Comparison of ENCODE assay signal across 8 cellular contexts in the genomic region with DNA sequence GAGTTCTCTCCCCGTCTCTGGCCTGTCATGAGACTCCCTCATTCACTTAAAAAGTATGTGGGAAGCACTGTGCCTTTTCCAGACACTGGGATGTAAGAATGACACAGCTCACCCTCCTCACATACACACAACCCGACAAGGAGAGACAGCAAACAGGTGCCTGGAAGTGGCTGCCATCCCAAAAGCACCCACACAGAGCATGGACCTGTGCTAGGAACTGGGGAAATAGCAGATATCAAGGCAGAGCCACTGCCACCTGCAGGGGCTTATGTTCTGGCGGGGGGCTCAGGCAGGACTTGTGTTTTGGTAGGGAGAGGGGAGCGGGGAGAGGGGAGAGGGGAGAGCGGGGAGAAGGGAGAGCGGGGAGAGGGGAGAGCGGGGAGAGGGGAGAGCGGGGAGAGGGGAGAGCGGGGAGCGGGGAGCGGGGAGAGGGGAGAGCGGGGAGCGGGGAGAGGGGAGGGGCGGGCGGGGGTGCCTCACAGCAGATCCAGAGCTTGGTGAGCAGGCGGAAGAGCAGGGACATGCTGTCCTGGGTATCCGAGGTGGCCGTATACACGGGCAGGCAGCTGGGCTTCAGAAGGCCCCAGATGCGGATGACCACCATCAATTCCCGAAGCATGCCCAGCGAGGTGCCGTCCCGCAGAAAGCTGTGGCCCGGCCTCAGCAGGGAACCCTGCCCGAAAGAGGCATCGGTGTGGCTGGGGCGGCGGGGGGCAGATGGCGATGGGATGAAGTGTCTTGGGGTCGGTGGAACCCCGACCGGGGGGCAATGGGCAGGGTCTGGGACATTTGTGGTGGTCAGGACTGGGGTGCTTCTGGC. TPM values are rescaled to one million over a fixed set of nuclear protein-coding genes. Genes with fewer than 3 reads are reported as not detected.
DNase-seq lines count a peak whose midpoint lies in the region; ATAC-seq and TF ChIP-seq lines count a peak whose summit lies in the region.

No MANE protein-coding gene starts in this region.

- peak; percentile 23 for DNase-seq in stimulated activated naive CD8-positive, alpha-beta T cell treated with anti-CD3 and anti-CD28 coated beads, Interleukin-15, Interleukin-2, amounts not matched to agents 100 U/mL and 50 U/mL, for 24 hours
- no peak for DNase-seq in stimulated activated naive CD8-positive, alpha-beta T cell treated with anti-CD3 and anti-CD28 coated beads, Interleukin-15, amount 100 ng/mL, for 72 hours
- no peak for DNase-seq in activated CD8-positive, alpha-beta T cell treated with anti-CD3 and anti-CD28 coated beads for 36 hours
- DNase-seq in left kidney (ENCODE audit: low read depth, low spot score) (peak; percentile 40), HK-2 (ENCODE audit: unreplicated experiment) (no peak), HT-29 (ENCODE audit: low spot score) (no peak)

- no peaks in the 10 kb centered on the region for H3K27me3 Mint-ChIP-seq in stimulated activated naive CD8-positive, alpha-beta T cell treated with anti-CD3 and anti-CD28 coated beads, Interleukin-15, amount 100 ng/mL, for 72 hours
- H3K27me3 Mint-ChIP-seq in activated CD8-positive, alpha-beta T cell treated with anti-CD3 and anti-CD28 coated beads for 36 hours, result no peaks in the 10 kb centered on the region

- intact Hi-C loops in activated CD8-positive, alpha-beta T cell treated with anti-CD3 and anti-CD28 coated beads for 36 hours (cut with micrococcal nuclease), result no loop called here

- TF ChIP-seq CTCF in activated CD8-positive, alpha-beta T cell treated with anti-CD3 and anti-CD28 coated beads for 36 hours (IDR thresholded peaks at IDR 0.05), result no peak

- H3K9me3 Mint-ChIP-seq in stimulated activated naive CD8-positive, alpha-beta T cell treated with anti-CD3 and anti-CD28 coated beads, Interleukin-15, amount 100 ng/mL, for 72 hours, result no peaks in the 10 kb centered on the region
- peaks cover 2% of the 10 kb centered on the region for H3K9me3 Mint-ChIP-seq in activated CD8-positive, alpha-beta T cell treated with anti-CD3 and anti-CD28 coated beads for 36 hours

- no peak for ATAC-seq in stimulated activated naive CD8-positive, alpha-beta T cell treated with anti-CD3 and anti-CD28 coated beads, Interleukin-15, Interleukin-2, amounts not matched to agents 100 U/mL and 50 U/mL, for 24 hours
- ATAC-seq in stimulated activated naive CD8-positive, alpha-beta T cell treated with anti-CD3 and anti-CD28 coated beads, Interleukin-15, amount 100 ng/mL, for 72 hours, result no peak
- ATAC-seq in activated CD8-positive, alpha-beta T cell treated with anti-CD3 and anti-CD28 coated beads for 36 hours, result no peak
- ATAC-seq in GM18519 (IDR thresholded peaks at IDR 0.05; ENCODE audit: low FRiP score, unreplicated experiment) (no peak), HG03139 (IDR thresholded peaks at IDR 0.05; ENCODE audit: unreplicated experiment) (no peak)

- POLR2A ChIA-PET in activated CD8-positive, alpha-beta T cell treated with anti-CD3 and anti-CD28 coated beads for 36 hours (lab: Charles Lee), result interaction anchor here (1.8 kb wide), 1 partner anchor 9 kb away, joined by 9 read pairs; no protein-coding TSS in a partner anchor

- H3K4me1 Mint-ChIP-seq in stimulated activated naive CD8-positive, alpha-beta T cell treated with anti-CD3 and anti-CD28 coated beads, Interleukin-15, amount 100 ng/mL, for 72 hours, result peaks cover 12% of the 10 kb centered on the region
- peaks cover 10% of the 10 kb centered on the region for H3K4me1 Mint-ChIP-seq in activated CD8-positive, alpha-beta T cell treated with anti-CD3 and anti-CD28 coated beads for 36 hours (ENCODE audit: low read depth)

- CTCF ChIA-PET in activated CD8-positive, alpha-beta T cell treated with anti-CD3 and anti-CD28 coated beads for 36 hours (lab: Charles Lee), result interaction anchor here (1.2 to 1.8 kb wide), 2 partner anchors 8 to 15 kb away, joined by 3 to 6 read pairs; no protein-coding TSS in a partner anchor

- H3K4me3 Mint-ChIP-seq in stimulated activated naive CD8-positive, alpha-beta T cell treated with anti-CD3 and anti-CD28 coated beads, Interleukin-15, amount 100 ng/mL, for 72 hours, result peak overlapping the region in 1 of 2 donors; percentile 77
- no peak overlapping the region for H3K4me3 Mint-ChIP-seq in activated CD8-positive, alpha-beta T cell treated with anti-CD3 and anti-CD28 coated beads for 36 hours

- H3K27ac Mint-ChIP-seq in stimulated activated naive CD8-positive, alpha-beta T cell treated with anti-CD3 and anti-CD28 coated beads, Interleukin-15, amount 100 ng/mL, for 72 hours, result peak overlapping the region in 1 of 2 donors; percentile 59
- H3K27ac Mint-ChIP-seq in activated CD8-positive, alpha-beta T cell treated with anti-CD3 and anti-CD28 coated beads for 36 hours, result peak overlapping the region; percentile 71

- H3K36me3 Mint-ChIP-seq in activated CD8-positive, alpha-beta T cell treated with anti-CD3 and anti-CD28 coated beads for 36 hours (ENCODE audit: low read depth), result peaks cover 9% of the 10 kb centered on the region

RNA-seq across cellular contexts. Expression of a gene that starts 12.2 kb away (rescaled TPM):
- total RNA-seq in activated CD8-positive, alpha-beta T cell treated with anti-CD3 and anti-CD28 coated beads for 36 hours, result 1 to 10 TPM in 1 of 2 experiments, under 1 TPM in 1; 0.60 to 1.4 TPM
- total RNA-seq in HT-29 (2014; rRNA removed; shearing (Covaris generic)), result 1.1 and 1.4 TPM in 2 replicates

RNA-seq across cellular contexts. Expression of a gene that starts 19.6 kb away (rescaled TPM):
- not detected for total RNA-seq in activated CD8-positive, alpha-beta T cell treated with anti-CD3 and anti-CD28 coated beads for 36 hours
- total RNA-seq in HT-29 (2014; rRNA removed; shearing (Covaris generic)), result not detected in 2 replicates

RNA-seq across cellular contexts. Expression of a gene that starts 21.3 kb away (rescaled TPM):
- 10 to 100 TPM; 37.6 to 37.8 TPM for total RNA-seq in activated CD8-positive, alpha-beta T cell treated with anti-CD3 and anti-CD28 coated beads for 36 hours
- total RNA-seq in HT-29 (2014; rRNA removed; shearing (Covaris generic)), result 31.8 and 32.4 TPM in 2 replicates

RNA-seq across cellular contexts. Expression of a gene that starts 21.6 kb away (rescaled TPM):
- not detected for total RNA-seq in activated CD8-positive, alpha-beta T cell treated with anti-CD3 and anti-CD28 coated beads for 36 hours
- total RNA-seq in HT-29 (2014; rRNA removed; shearing (Covaris generic)), result not detected in 2 replicates

RNA-seq across cellular contexts. Expression of a gene that starts 30.9 kb away (rescaled TPM):
- total RNA-seq in activated CD8-positive, alpha-beta T cell treated with anti-CD3 and anti-CD28 coated beads for 36 hours, result not detected
- total RNA-seq in HT-29 (2014; rRNA removed; shearing (Covaris generic)), result not detected in 2 replicates

Comparison
In these comparisons a context has a peak if more than half of its experiments do, and no peak if none do; other contexts are left out.
1. DNase-seq: peak in stimulated activated naive CD8-positive, alpha-beta T cell treated with anti-CD3 and anti-CD28 coated beads, Interleukin-15, Interleukin-2, amounts not matched to agents 100 U/mL and 50 U/mL, for 24 hours (single experiment) and left kidney (single experiment); none in stimulated activated naive CD8-positive, alpha-beta T cell treated with anti-CD3 and anti-CD28 coated beads, Interleukin-15, amount 100 ng/mL, for 72 hours (0 of 2), activated CD8-positive, alpha-beta T cell treated with anti-CD3 and anti-CD28 coated beads for 36 hours (single experiment), HK-2 (single experiment) and HT-29 (single experiment).